ENCODE assay signal across 20 cellular contexts in genomic region chr3:122687298-122687697, GRCh38. TPM values are rescaled to one million over a fixed set of nuclear protein-coding genes. Genes with fewer than 3 reads are reported as not detected.
DNase-seq lines count a peak whose midpoint lies in the region; ATAC-seq and TF ChIP-seq lines count a peak whose summit lies in the region.
"Had no signal": no experiment of that assay in that cellular context is flagged by ENCODE, and none has a peak within 500 bp of the region (broad histone marks: within the 10 kb centered on the region; RNA-seq: fewer than 3 reads in every experiment).

No MANE protein-coding gene starts in this region.

- H3K9ac ChIP-seq in neural progenitor cell, result no peak overlapping the region
- H3K9ac ChIP-seq: BLaER1 treated with 17β-estradiol and CSF1 and Interleukin-3, amounts not matched to agents 10 nM and 100 nM; parathyroid adenoma; SK-N-SH had no signal

- H4K20me1 ChIP-seq in neural progenitor cell (ENCODE audit: low read depth), result no peaks in the 10 kb centered on the region

- POLR2A ChIA-PET in CD4-positive, alpha-beta memory T cell (lab: Charles Lee; ENCODE audit: partially characterized antibody), result interaction anchor here (0.6 to 2.0 kb wide), 3 partner anchors 8 to 1140 kb away, joined by 3 to 5 read pairs (median 4); partner anchors contain the start of genes DTX3L and PARP9
- POLR2A ChIA-PET in activated B cell treated with CpG ODN at 0.5 μM for 24 hours (lab: Charles Lee), result interaction anchor here (1.1 to 3.3 kb wide), 5 partner anchors 11 to 123 kb away, joined by 3 to 23 read pairs (median 4); partner anchors contain the start of genes DTX3L, HSPBAP1 and PARP9

- no peak for ATAC-seq in activated CD8-positive, alpha-beta memory T cell treated with anti-CD3 and anti-CD28 coated beads, Interleukin-2, amount 10 ng/mL, durations not matched to agents 7 days and 5 days
- ATAC-seq in activated B cell treated with CpG ODN at 0.5 μM for 24 hours (ENCODE audit: low read depth) (no peak), HG02798 (IDR thresholded peaks at IDR 0.05; ENCODE audit: poor library complexity, unreplicated experiment) (no peak)
- ATAC-seq: HCT116, K562 had no signal

- no peak for DNase-seq in activated CD8-positive, alpha-beta memory T cell treated with anti-CD3 and anti-CD28 coated beads, Interleukin-2, amount 10 ng/mL, durations not matched to agents 7 days and 5 days
- DNase-seq in activated CD8-positive, alpha-beta memory T cell treated with anti-CD3 and anti-CD28 coated beads for 24 hours, result no peak
- no peak for DNase-seq in CD4-positive, alpha-beta memory T cell
- DNase-seq in activated B cell treated with CpG ODN at 0.5 μM for 24 hours (no peak), neural progenitor cell (ENCODE audit: low spot score) (no peak), prostate gland (ENCODE audit: low spot score) (no peak), NCI-H128 (lab: John Stamatoyannopoulos, UW; ENCODE audit: unreplicated experiment) (no peak)
- DNase-seq: NCI-H187 treated with DMSO at 0.1 percent for 48 hours; NCI-H2227 treated with DMSO at 0.1 percent for 48 hours; NCI-H748 treated with DMSO at 0.1 percent for 48 hours; RPMI8226; sigmoid colon; SK-N-SH; stimulated activated CD4-positive, alpha-beta T cell treated with anti-CD3 and anti-CD28 coated beads, Interleukin-15, amount 100 ng/mL, for 24 hours had no signal

- no peaks in the 10 kb centered on the region for H3K9me3 ChIP-seq in CD4-positive, alpha-beta memory T cell (ENCODE audit: control insufficient read depth in 1 of 2, low read length in 2 of 2)
- no peaks in the 10 kb centered on the region for H3K9me3 ChIP-seq in neural progenitor cell (ENCODE audit: low read depth)
- H3K9me3 ChIP-seq in prostate gland, result no peaks in the 10 kb centered on the region
- H3K9me3 ChIP-seq: BLaER1 treated with 17β-estradiol and CSF1 and Interleukin-3, amounts not matched to agents 10 nM and 100 nM; sigmoid colon; SK-N-SH had no signal

- H3K36me3 ChIP-seq in CD4-positive, alpha-beta memory T cell (ENCODE audit: insufficient read depth, low read length), result peaks cover 15% of the 10 kb centered on the region
- no peaks in the 10 kb centered on the region for H3K36me3 ChIP-seq in neural progenitor cell
- peaks cover 0 to 3% of the 10 kb centered on the region in 2 donors for H3K36me3 ChIP-seq in prostate gland

- H3K4me1 ChIP-seq in CD4-positive, alpha-beta memory T cell (ENCODE audit: insufficient read depth, low read length), result peaks cover 30% of the 10 kb centered on the region
- no peaks in the 10 kb centered on the region for H3K4me1 ChIP-seq in neural progenitor cell
- H3K4me1 ChIP-seq in prostate gland (replicated peaks), result no peaks in the 10 kb centered on the region
- H3K4me1 ChIP-seq: parathyroid adenoma had no signal

- CTCF ChIA-PET in activated CD8-positive, alpha-beta memory T cell treated with anti-CD3 and anti-CD28 coated beads, Interleukin-2, amount 10 ng/mL, durations not matched to agents 7 days and 5 days (lab: Charles Lee), result interaction anchor here (1.1 to 1.4 kb wide), 2 partner anchors 8 to 294 kb away, joined by 3 to 8 read pairs; no protein-coding TSS in a partner anchor
- CTCF ChIA-PET in CD4-positive, alpha-beta memory T cell (lab: Charles Lee; ENCODE audit: partially characterized antibody), result interaction anchor here (0.6 to 2.6 kb wide), 3 partner anchors 8 to 271 kb away, joined by 3 to 11 read pairs (median 10); partner anchors contain the start of gene WDR5B
- CTCF ChIA-PET in activated B cell treated with CpG ODN at 0.5 μM for 24 hours (lab: Charles Lee), result interaction anchor here (1.1 to 1.6 kb wide), 3 partner anchors 8 to 303 kb away, joined by 3 to 6 read pairs (median 3); partner anchors contain the start of gene FAM162A

- peaks cover 43% of the 10 kb centered on the region for H3K4me1 Mint-ChIP-seq in activated CD8-positive, alpha-beta memory T cell treated with anti-CD3 and anti-CD28 coated beads, Interleukin-2, amount 10 ng/mL, durations not matched to agents 7 days and 5 days
- peaks cover 30 to 41% (median 33%) of the 10 kb centered on the region in 4 donors for H3K4me1 Mint-ChIP-seq in CD4-positive, alpha-beta memory T cell
- H3K4me1 Mint-ChIP-seq in activated B cell treated with CpG ODN at 0.5 μM for 24 hours (peaks cover 45% of the 10 kb centered on the region), neural progenitor cell (no peaks in the 10 kb centered on the region)
- H3K4me1 Mint-ChIP-seq: brain had no signal

- H3K27ac Mint-ChIP-seq in activated CD8-positive, alpha-beta memory T cell treated with anti-CD3 and anti-CD28 coated beads, Interleukin-2, amount 10 ng/mL, durations not matched to agents 7 days and 5 days, result peak overlapping the region; percentile 25
- H3K27ac Mint-ChIP-seq in CD4-positive, alpha-beta memory T cell, result peak overlapping the region in 5 of 7 donors; percentile 46 to 91 (median 78)
- H3K27ac Mint-ChIP-seq in activated B cell treated with CpG ODN at 0.5 μM for 24 hours (no peak overlapping the region), neural progenitor cell (peak overlapping the region; percentile 31)
- H3K27ac Mint-ChIP-seq: brain had no signal

- no peak for TF ChIP-seq CTCF in activated B cell treated with CpG ODN at 0.5 μM for 24 hours (IDR thresholded peaks at IDR 0.05)
- no peak for TF ChIP-seq CTCF in neural progenitor cell (IDR thresholded peaks at IDR 0.05)
- TF ChIP-seq CTCF in prostate gland (IDR thresholded peaks at IDR 0.05), result no peak

- WGBS in prostate gland, result 90% methylated on average over 2 of the region's 2 CpGs

- TF ChIP-seq POLR2A in prostate gland (IDR thresholded peaks at IDR 0.05), result no peak

- intact Hi-C loops in CD4-positive, alpha-beta memory T cell (cut with micrococcal nuclease), result no loop called here
- intact Hi-C loops in activated B cell treated with CpG ODN at 0.5 μM for 24 hours (cut with micrococcal nuclease) (no loop called here), prostate gland (cut with DNase I) (no loop called here)

- no peaks in the 10 kb centered on the region for H3K27me3 Mint-ChIP-seq in activated CD8-positive, alpha-beta memory T cell treated with anti-CD3 and anti-CD28 coated beads, Interleukin-2, amount 10 ng/mL, durations not matched to agents 7 days and 5 days
- no peaks in the 10 kb centered on the region for H3K27me3 Mint-ChIP-seq in CD4-positive, alpha-beta memory T cell
- no peaks in the 10 kb centered on the region for H3K27me3 Mint-ChIP-seq in activated B cell treated with CpG ODN at 0.5 μM for 24 hours
- H3K27me3 Mint-ChIP-seq in neural progenitor cell (ENCODE audit: insufficient read depth, low read depth), result no peaks in the 10 kb centered on the region

- no peak overlapping the region for H2AFZ ChIP-seq in neural progenitor cell (replicated peaks)
- H2AFZ ChIP-seq: parathyroid adenoma had no signal

- H3K27me3 ChIP-seq in CD4-positive, alpha-beta memory T cell (ENCODE audit: insufficient read depth, low read length), result no peaks in the 10 kb centered on the region
- H3K27me3 ChIP-seq in neural progenitor cell (peaks cover under 1% of the 10 kb centered on the region), prostate gland (replicated peaks; ENCODE audit: insufficient read depth) (no peaks in the 10 kb centered on the region)
- H3K27me3 ChIP-seq: BLaER1 treated with 17β-estradiol and CSF1 and Interleukin-3, amounts not matched to agents 10 nM and 100 nM; sigmoid colon had no signal

- H3K36me3 Mint-ChIP-seq in activated CD8-positive, alpha-beta memory T cell treated with anti-CD3 and anti-CD28 coated beads, Interleukin-2, amount 10 ng/mL, durations not matched to agents 7 days and 5 days, result peaks cover 59% of the 10 kb centered on the region
- H3K36me3 Mint-ChIP-seq in CD4-positive, alpha-beta memory T cell, result peaks cover 41 to 45% of the 10 kb centered on the region in 2 donors
- H3K36me3 Mint-ChIP-seq in activated B cell treated with CpG ODN at 0.5 μM for 24 hours (ENCODE audit: low read depth) (peaks cover 39% of the 10 kb centered on the region), neural progenitor cell (no peaks in the 10 kb centered on the region)
- H3K36me3 Mint-ChIP-seq: brain had no signal

- no peaks in the 10 kb centered on the region for H3K79me2 ChIP-seq in neural progenitor cell (ENCODE audit: low read depth)
- H3K79me2 ChIP-seq: parathyroid adenoma had no signal

- H3F3A ChIP-seq in neural progenitor cell (ENCODE audit: low read depth), result no peaks in the 10 kb centered on the region

- no peaks in the 10 kb centered on the region for H3K9me3 Mint-ChIP-seq in activated CD8-positive, alpha-beta memory T cell treated with anti-CD3 and anti-CD28 coated beads, Interleukin-2, amount 10 ng/mL, durations not matched to agents 7 days and 5 days (ENCODE audit: low read depth)
- H3K9me3 Mint-ChIP-seq in CD4-positive, alpha-beta memory T cell, result no peaks in the 10 kb centered on the region
- no peaks in the 10 kb centered on the region for H3K9me3 Mint-ChIP-seq in activated B cell treated with CpG ODN at 0.5 μM for 24 hours
- H3K9me3 Mint-ChIP-seq in neural progenitor cell, result no peaks in the 10 kb centered on the region
- H3K9me3 Mint-ChIP-seq: brain had no signal

- no peak overlapping the region for H3K4me2 ChIP-seq in neural progenitor cell
- H3K4me2 ChIP-seq: SK-N-SH had no signal

- H3K4me3 Mint-ChIP-seq in activated CD8-positive, alpha-beta memory T cell treated with anti-CD3 and anti-CD28 coated beads, Interleukin-2, amount 10 ng/mL, durations not matched to agents 7 days and 5 days, result no peak overlapping the region
- no peak overlapping the region for H3K4me3 Mint-ChIP-seq in CD4-positive, alpha-beta memory T cell
- H3K4me3 Mint-ChIP-seq in activated B cell treated with CpG ODN at 0.5 μM for 24 hours (peak overlapping the region; percentile 41), neural progenitor cell (no peak overlapping the region)
- H3K4me3 Mint-ChIP-seq: brain had no signal

- no peak overlapping the region for H3K4me3 ChIP-seq in CD4-positive, alpha-beta memory T cell (ENCODE audit: low read length in 2 of 2)
- H3K4me3 ChIP-seq in neural progenitor cell (no peak overlapping the region), prostate gland (no peak overlapping the region)
- H3K4me3 ChIP-seq: BLaER1 treated with 17β-estradiol and CSF1 and Interleukin-3, amounts not matched to agents 10 nM and 100 nM; K562; sigmoid colon had no signal

- H3K27ac ChIP-seq in CD4-positive, alpha-beta memory T cell (ENCODE audit: low read depth, low read length), result no peak overlapping the region
- no peak overlapping the region for H3K27ac ChIP-seq in neural progenitor cell
- H3K27ac ChIP-seq in prostate gland, result no peak overlapping the region
- H3K27ac ChIP-seq: parathyroid adenoma, sigmoid colon had no signal

RNA-seq across cellular contexts. Expression of gene PARP14, which starts 6.7 kb away (rescaled TPM):
- 100 to 1,000 TPM; 133 to 194 TPM for total RNA-seq in activated CD8-positive, alpha-beta memory T cell treated with anti-CD3 and anti-CD28 coated beads, Interleukin-2, amount 10 ng/mL, durations not matched to agents 7 days and 5 days
- total RNA-seq in CD4-positive, alpha-beta memory T cell, result 10 to 100 TPM; 68.7 to 79.6 TPM
- polyA plus RNA-seq in CD4-positive, alpha-beta memory T cell, result 10 to 100 TPM in 1 of 2 donors, 1 to 10 TPM in 1; 5.4 to 19.1 TPM
- total RNA-seq in activated B cell treated with CpG ODN at 0.5 μM for 24 hours, result 186 and 221 TPM in 2 replicates
- total RNA-seq in neural progenitor cell (ENCODE audit: low replicate concordance), result 2.6 and 6.1 TPM in 2 replicates
- total RNA-seq in prostate gland, result 10 to 100 TPM; 28.1 to 43.3 TPM
